14 cellular contexts compared by ENCODE assay signal in genomic region chr6:151018911-151019795, GRCh38.
"Had no signal": no experiment of that assay in that cellular context is flagged by ENCODE, and none has a peak within 500 bp of the region (broad histone marks: within the 10 kb centered on the region; RNA-seq: fewer than 3 reads in every experiment).

No MANE protein-coding gene starts in this region.

- H3K27me3 ChIP-seq: colonic mucosa, esophagus muscularis mucosa, hepatocyte, neutrophil, uterus had no signal

- H3K36me3 ChIP-seq: colonic mucosa, neutrophil, uterus had no signal

- H3K9me3 ChIP-seq: colonic mucosa, esophagus muscularis mucosa, lower lobe of right lung, neutrophil, uterus had no signal

- H2AFZ ChIP-seq: hepatocyte had no signal

- H3K4me3 ChIP-seq: colonic mucosa, esophagus muscularis mucosa, hepatocyte, lower lobe of right lung, SK-N-MC, uterus had no signal

- H3K4me2 ChIP-seq: hepatocyte had no signal

- H3K79me2 ChIP-seq: hepatocyte had no signal

- H3K4me1 ChIP-seq: colonic mucosa had no signal

- H3K27ac ChIP-seq: colonic mucosa, esophagus muscularis mucosa, hepatocyte, lower lobe of right lung, neutrophil, SK-N-MC had no signal

- DNase-seq: activated CD4-positive, alpha-beta T cell treated with anti-CD3 and anti-CD28 coated beads, Interleukin-2, amount 10 ng/mL, durations not matched to agents 7 days and 5 days; activated CD8-positive, alpha-beta memory T cell treated with anti-CD3 and anti-CD28 coated beads, Interleukin-2, amount 50 U/mL, for 48 hours; activated naive CD8-positive, alpha-beta T cell treated with anti-CD3 and anti-CD28 coated beads for 36 hours; colonic mucosa; lower lobe of right lung; naive thymus-derived CD8-positive, alpha-beta T cell; stimulated activated CD4-positive, alpha-beta T cell treated with anti-CD3 and anti-CD28 coated beads, Interleukin-2, amount 100 ng/mL, for 24 hours; T-helper 9 cell; uterus had no signal

- FAIRE-seq: keratinocyte had no signal

- ATAC-seq: lower lobe of right lung; naive thymus-derived CD8-positive, alpha-beta T cell had no signal
